ENCODE assay signal across 11 cellular contexts in the genomic region with DNA sequence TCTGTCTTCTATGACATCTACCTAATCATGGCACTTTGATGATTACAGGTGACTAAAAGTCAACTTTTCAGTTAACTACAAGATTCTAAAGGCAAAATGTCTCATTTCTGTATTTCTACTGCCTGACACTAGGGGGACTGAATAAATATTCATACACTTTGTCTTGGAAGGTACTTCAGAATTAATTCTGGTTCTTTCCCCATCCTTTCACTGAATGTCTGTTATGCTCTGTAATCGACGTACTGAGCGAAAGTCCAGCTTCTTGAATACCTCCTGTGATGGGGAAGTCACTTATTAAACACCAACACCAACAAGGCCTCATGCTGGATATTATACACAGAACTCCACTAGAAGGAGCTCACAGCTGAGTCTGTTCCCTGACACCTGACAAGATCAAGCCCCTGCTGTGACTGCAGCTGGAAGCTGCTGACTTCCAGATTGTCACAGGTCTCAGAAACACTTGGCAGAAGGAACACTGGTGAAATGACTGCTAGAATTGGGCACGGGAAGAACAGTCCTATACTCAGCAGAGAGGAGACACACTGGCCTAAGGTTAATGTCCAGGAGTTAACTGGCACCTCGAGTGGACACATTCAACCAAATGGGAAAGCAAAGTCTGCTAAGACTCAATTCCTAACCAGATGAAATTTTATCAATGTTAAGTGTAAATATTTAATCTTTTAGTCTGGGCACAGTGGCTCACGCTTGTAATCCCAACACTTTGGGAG. TPM values are rescaled to one million over a fixed set of nuclear protein-coding genes. Genes with fewer than 3 reads are reported as not detected.
DNase-seq lines count a peak whose midpoint lies in the region; ATAC-seq, FAIRE-seq and TF ChIP-seq lines count a peak whose summit lies in the region.
"Had no signal": no experiment of that assay in that cellular context is flagged by ENCODE, and none has a peak within 500 bp of the region (broad histone marks: within the 10 kb centered on the region; RNA-seq: fewer than 3 reads in every experiment).

No MANE protein-coding gene starts in this region.

- H3K27me3 ChIP-seq in CD8-positive, alpha-beta T cell (ENCODE audit: insufficient read depth, low read length) = no peaks in the 10 kb centered on the region

- DNase-seq in CD8-positive, alpha-beta T cell = no peak
- no peak for DNase-seq in HFFc6
- no peak for DNase-seq in astrocyte of the cerebellum (ENCODE audit: low read depth)
- no peak for DNase-seq in kidney
- no peak for DNase-seq in HuH-7.5 (ENCODE audit: low spot score)
- no peak for DNase-seq in SKM-1 (lab: John Stamatoyannopoulos, UW; ENCODE audit: unreplicated experiment)
- no peak for DNase-seq in activated T-cell treated with anti-CD3 and anti-CD28 coated beads for 4 hours
- DNase-seq: foreskin melanocyte; stimulated activated naive B cell treated with anti-CD40 and anti-IgM and Interleukin-4, amounts not matched to agents 10 μg/mL and 1 μg/mL and 100 μg/mL, for 72 hours; SW 1271 had no signal

- H3K27me3 Mint-ChIP-seq in CD8-positive, alpha-beta T cell (ENCODE audit: low read depth) = no peaks in the 10 kb centered on the region
- H3K27me3 Mint-ChIP-seq in HFFc6 (ENCODE audit: insufficient read depth) = no peaks in the 10 kb centered on the region; the same call in 1 of the 2 replicates
- H3K27me3 Mint-ChIP-seq: stimulated activated naive B cell treated with anti-CD40 and anti-IgM and Interleukin-4, amounts not matched to agents 10 μg/mL and 1 μg/mL and 100 μg/mL, for 72 hours had no signal

- no peak for ATAC-seq in CD8-positive, alpha-beta T cell
- no peak for ATAC-seq in GM19452 (IDR thresholded peaks at IDR 0.05; ENCODE audit: unreplicated experiment)
- ATAC-seq: stimulated activated naive B cell treated with anti-CD40 and anti-IgM and Interleukin-4, amounts not matched to agents 10 μg/mL and 1 μg/mL and 100 μg/mL, for 72 hours had no signal

- CTCF ChIA-PET in CD8-positive, alpha-beta T cell (lab: Charles Lee) = interaction anchor here (1.1 to 1.6 kb wide), 4 partner anchors 9 to 61 kb away, joined by 3 to 5 read pairs (median 4); partner anchors contain the start of gene ATMIN

- peak; percentile 58 for TF ChIP-seq CTCF in CD8-positive, alpha-beta T cell (IDR thresholded peaks at IDR 0.05)
- TF ChIP-seq CTCF in HFFc6 (IDR thresholded peaks at IDR 0.05) = peak; percentile 78
- TF ChIP-seq CTCF in astrocyte of the cerebellum (IDR thresholded peaks at IDR 0.05; ENCODE audit: low read depth, low read length, missing control alignments) = peak; percentile 23
- peak; percentile 6 for TF ChIP-seq CTCF in kidney (IDR thresholded peaks at IDR 0.05; ENCODE audit: borderline replicate concordance, extremely low read depth, insufficient read depth)

- no peaks in the 10 kb centered on the region for H3K36me3 ChIP-seq in CD8-positive, alpha-beta T cell (ENCODE audit: insufficient read depth, low read length)
- H3K36me3 ChIP-seq in kidney (ENCODE audit: control insufficient read depth in 1 of 2, insufficient read depth in 2 of 2, low read length in 2 of 2) = peaks cover 0 to 2% of the 10 kb centered on the region in 2 donors

- H3K9me3 Mint-ChIP-seq in CD8-positive, alpha-beta T cell = no peaks in the 10 kb centered on the region
- H3K9me3 Mint-ChIP-seq in HFFc6 = no peaks in the 10 kb centered on the region
- H3K9me3 Mint-ChIP-seq: stimulated activated naive B cell treated with anti-CD40 and anti-IgM and Interleukin-4, amounts not matched to agents 10 μg/mL and 1 μg/mL and 100 μg/mL, for 72 hours had no signal

- no peak for FAIRE-seq in kidney (lab: Jason Lieb, UNC)

- intact Hi-C loops in CD8-positive, alpha-beta T cell (cut with DNase I, micrococcal nuclease) = no loop called here
- intact Hi-C loops in kidney (cut with DNase I) = no loop called here

- no peak overlapping the region for H3K4me3 ChIP-seq in CD8-positive, alpha-beta T cell (ENCODE audit: low read depth, low read length)
- H3K4me3 ChIP-seq in astrocyte of the cerebellum (ENCODE audit: low read depth, low read length) = no peak overlapping the region
- H3K4me3 ChIP-seq in kidney (ENCODE audit: low read length in 2 of 2) = no peak overlapping the region

- no peaks in the 10 kb centered on the region for H3K9me3 ChIP-seq in CD8-positive, alpha-beta T cell (ENCODE audit: low read length)
- no peaks in the 10 kb centered on the region for H3K9me3 ChIP-seq in kidney (ENCODE audit: control insufficient read depth in 1 of 2, low read length in 2 of 2)

- POLR2A ChIA-PET in CD8-positive, alpha-beta T cell (lab: Charles Lee) = no interaction called here

- peaks cover 55% of the 10 kb centered on the region for H3K36me3 Mint-ChIP-seq in CD8-positive, alpha-beta T cell
- peaks cover 24% of the 10 kb centered on the region for H3K36me3 Mint-ChIP-seq in HFFc6 (ENCODE audit: low read depth)

- no peak overlapping the region for H3K9ac ChIP-seq in kidney (ENCODE audit: low read length in 2 of 2)

- no peak overlapping the region for H3K27ac ChIP-seq in CD8-positive, alpha-beta T cell (ENCODE audit: low read depth, low read length)
- H3K27ac ChIP-seq in kidney (ENCODE audit: low read depth in 2 of 2, low read length in 2 of 2) = peak overlapping the region in 1 of 2 donors; percentile 49

- H3K4me1 ChIP-seq in CD8-positive, alpha-beta T cell (ENCODE audit: insufficient read depth, low read length) = no peaks in the 10 kb centered on the region
- no peaks in the 10 kb centered on the region for H3K4me1 ChIP-seq in kidney (ENCODE audit: control insufficient read depth in 1 of 2, insufficient read depth in 1 of 2, low read depth in 1 of 2, low read length in 2 of 2)

- H3K4me3 Mint-ChIP-seq in CD8-positive, alpha-beta T cell = no peak overlapping the region
- H3K4me3 Mint-ChIP-seq in HFFc6 = no peak overlapping the region
- H3K4me3 Mint-ChIP-seq: stimulated activated naive B cell treated with anti-CD40 and anti-IgM and Interleukin-4, amounts not matched to agents 10 μg/mL and 1 μg/mL and 100 μg/mL, for 72 hours had no signal

- no peaks in the 10 kb centered on the region for H3K4me1 Mint-ChIP-seq in CD8-positive, alpha-beta T cell (ENCODE audit: low read depth)
- H3K4me1 Mint-ChIP-seq in HFFc6 (ENCODE audit: low read depth) = peaks cover 37% of the 10 kb centered on the region

- H3K27ac Mint-ChIP-seq in CD8-positive, alpha-beta T cell = no peak overlapping the region
- peak overlapping the region; percentile 36; the same call in 1 of the 2 replicates for H3K27ac Mint-ChIP-seq in HFFc6
- H3K27ac Mint-ChIP-seq: stimulated activated naive B cell treated with anti-CD40 and anti-IgM and Interleukin-4, amounts not matched to agents 10 μg/mL and 1 μg/mL and 100 μg/mL, for 72 hours had no signal

- in situ Hi-C loops in astrocyte of the cerebellum (cut with HindIII; ENCODE audit: low sequenced_read_pairs) = no loop called here

RNA-seq across cellular contexts. Expression of gene CMC2, which starts 31.9 kb away (rescaled TPM):
- 10 to 100 TPM; 84.0 to 86.3 TPM for total RNA-seq in CD8-positive, alpha-beta T cell
- 10 to 100 TPM; 64.7 to 82.7 (median 74.8) TPM for total RNA-seq in HFFc6 (2021; fragmentation: NEBNext Ultra II Directional; extraction: Animal tissue kit (Norgen Biotek cat#: 25700))
- total RNA-seq in kidney = 33.4 TPM
- 146 TPM for polyA plus RNA-seq in kidney (ENCODE audit: insufficient read depth, low read depth, low replicate concordance)

RNA-seq across cellular contexts. Expression of gene CENPN, which starts 32.2 kb away (rescaled TPM):
- 10 to 100 TPM; 16.0 to 16.9 TPM for total RNA-seq in CD8-positive, alpha-beta T cell
- total RNA-seq in HFFc6 (2021; fragmentation: NEBNext Ultra II Directional; extraction: Animal tissue kit (Norgen Biotek cat#: 25700)) = 10 to 100 TPM; 32.3 to 52.3 (median 50.8) TPM
- 4.1 TPM for total RNA-seq in kidney
- polyA plus RNA-seq in kidney (ENCODE audit: insufficient read depth, low read depth, low replicate concordance) = 2.0 TPM

Comparison
In these comparisons a context has a peak if more than half of its experiments do, and no peak if none do; other contexts are left out.
1. CTCF ChIP-seq: peak in every context shown above with its lines; median percentile 78 in HFFc6; 58 in CD8-positive, alpha-beta T cell; 23 in astrocyte of the cerebellum; 6 in kidney.